17 cellular contexts compared by ENCODE assay signal in genomic region chr22:40361100-40361499, GRCh38. TPM values are rescaled to one million over a fixed set of nuclear protein-coding genes. Genes with fewer than 3 reads are reported as not detected.
A peak's percentile ranks its signal among the peaks of the same experiment; 100 is the strongest.
DNase-seq lines count a peak whose midpoint lies in the region; ATAC-seq lines count a peak whose summit lies in the region.
"Had no signal": no experiment of that assay in that cellular context is flagged by ENCODE, and none has a peak within 500 bp of the region (broad histone marks: within the 10 kb centered on the region; RNA-seq: fewer than 3 reads in every experiment).

No MANE protein-coding gene starts in this region.

- H2BK120ac ChIP-seq in neuronal stem cell (ENCODE audit: low read depth, low read length): no peak overlapping the region

- H3K4ac ChIP-seq in neuronal stem cell (ENCODE audit: low read length): no peak overlapping the region

- peaks cover 38% of the 10 kb centered on the region for H3K36me3 Mint-ChIP-seq in activated naive CD4-positive, alpha-beta T cell treated with anti-CD3 and anti-CD28 coated beads, Interleukin-2, amount 50 U/mL, for 24 hours
- H3K36me3 Mint-ChIP-seq in naive thymus-derived CD4-positive, alpha-beta T cell: peaks cover 24 to 81% (median 52%) of the 10 kb centered on the region in 5 donors

- no peak overlapping the region for H3K14ac ChIP-seq in neuronal stem cell (ENCODE audit: low read length)

- peaks cover 63 to 94% (median 67%) of the 10 kb centered on the region in 3 experiments for H3K36me3 ChIP-seq in naive thymus-derived CD4-positive, alpha-beta T cell (ENCODE audit: control insufficient read depth in 2 of 3, insufficient read depth in 3 of 3, low read length in 3 of 3)
- H3K36me3 ChIP-seq in neuronal stem cell (replicated peaks in 1 of 2; ENCODE audit: control insufficient read depth in 2 of 2, insufficient read depth in 2 of 2, low read length in 2 of 2): peaks cover 59 to 96% of the 10 kb centered on the region in 2 donors

- peaks cover 6% of the 10 kb centered on the region for H3K4me1 Mint-ChIP-seq in activated naive CD4-positive, alpha-beta T cell treated with anti-CD3 and anti-CD28 coated beads, Interleukin-2, amount 50 U/mL, for 24 hours
- H3K4me1 Mint-ChIP-seq in naive thymus-derived CD4-positive, alpha-beta T cell: peaks cover 0 to 11% (median 3%) of the 10 kb centered on the region in 7 donors
- H3K4me1 Mint-ChIP-seq: GM23338, H9 had no signal

- H2AK5ac ChIP-seq in neuronal stem cell (ENCODE audit: low read depth, low read length): no peak overlapping the region

- no peak overlapping the region for H3K27ac ChIP-seq in naive thymus-derived CD4-positive, alpha-beta T cell (ENCODE audit: low read depth, low read length)
- peak overlapping the region; percentile 10 for H3K27ac ChIP-seq in temporal lobe (ENCODE audit: low read depth, low read length)
- H3K27ac ChIP-seq in neuronal stem cell (replicated peaks; ENCODE audit: low read length): no peak overlapping the region

- peak overlapping the region; percentile 55 for H3K27ac Mint-ChIP-seq in activated naive CD4-positive, alpha-beta T cell treated with anti-CD3 and anti-CD28 coated beads, Interleukin-2, amount 50 U/mL, for 24 hours
- H3K27ac Mint-ChIP-seq in naive thymus-derived CD4-positive, alpha-beta T cell: peak overlapping the region in 5 of 9 donors; percentile 5 to 81 (median 54)
- H3K27ac Mint-ChIP-seq: GM23338, H9 had no signal

- intact Hi-C loops in head of caudate nucleus (cut with DNase I): loop anchor here (10.0 kb wide), 1 partner anchor 284 kb away; no protein-coding TSS in a partner anchor
- intact Hi-C loops in naive thymus-derived CD4-positive, alpha-beta T cell (cut with micrococcal nuclease): no loop called here

- no peaks in the 10 kb centered on the region for H3K27me3 Mint-ChIP-seq in activated naive CD4-positive, alpha-beta T cell treated with anti-CD3 and anti-CD28 coated beads, Interleukin-2, amount 50 U/mL, for 24 hours
- H3K27me3 Mint-ChIP-seq in naive thymus-derived CD4-positive, alpha-beta T cell: no peaks in the 10 kb centered on the region
- H3K27me3 Mint-ChIP-seq: CD4-positive, alpha-beta memory T cell had no signal

- DNase-seq in activated naive CD4-positive, alpha-beta T cell treated with Interleukin-2 at 50 U/mL for 16 hours: no peak
- DNase-seq in head of caudate nucleus (peak in 32 of 42 donors; percentile 18 to 84 (median 52)), neuronal stem cell (ENCODE audit: low spot score) (no peak)
- DNase-seq in naive thymus-derived CD4-positive, alpha-beta T cell: no peak
- DNase-seq: C1 segment of cervical spinal cord; Calu3; CD4-positive, alpha-beta memory T cell; COR-L47; DMS53; DND-41; H9 had no signal

- no peaks in the 10 kb centered on the region for H3K9me3 ChIP-seq in naive thymus-derived CD4-positive, alpha-beta T cell (ENCODE audit: control insufficient read depth in 2 of 3, low read length in 3 of 3)
- peaks cover 0 to 3% of the 10 kb centered on the region in 2 donors for H3K9me3 ChIP-seq in neuronal stem cell (replicated peaks in 1 of 2; ENCODE audit: control insufficient read depth in 2 of 2, insufficient read depth in 1 of 2, low read depth in 1 of 2, low read length in 2 of 2)

- H2BK15ac ChIP-seq in neuronal stem cell (ENCODE audit: low read length): no peak overlapping the region

- WGBS in neuronal stem cell (ENCODE audit: extremely low coverage in 2 of 2, insufficient read length in 2 of 2, insufficient replicate concordance in 1 of 2), 2 donors: no CpG with 5 or more reads among the region's 5 CpGs

- no peaks in the 10 kb centered on the region for H3K4me1 ChIP-seq in naive thymus-derived CD4-positive, alpha-beta T cell (ENCODE audit: control insufficient read depth in 2 of 2, insufficient read depth in 2 of 2, low read length in 2 of 2)
- no peaks in the 10 kb centered on the region for H3K4me1 ChIP-seq in neuronal stem cell (ENCODE audit: control insufficient read depth in 2 of 2, insufficient read depth in 1 of 2, low read depth in 1 of 2, low read length in 2 of 2)

- H2BK12ac ChIP-seq in neuronal stem cell (ENCODE audit: low read length): no peak overlapping the region

- no peak overlapping the region for H4K91ac ChIP-seq in neuronal stem cell (ENCODE audit: low read depth, low read length, poor library complexity)

- H3K18ac ChIP-seq in neuronal stem cell (ENCODE audit: low read length): no peak overlapping the region

- no peak overlapping the region for H3K4me3 ChIP-seq in naive thymus-derived CD4-positive, alpha-beta T cell (ENCODE audit: low read length)
- H3K4me3 ChIP-seq in neuronal stem cell (ENCODE audit: low read length in 2 of 2): no peak overlapping the region
- H3K4me3 ChIP-seq: GM12878, GM23338 had no signal

- H3K4me3 Mint-ChIP-seq in activated naive CD4-positive, alpha-beta T cell treated with anti-CD3 and anti-CD28 coated beads, Interleukin-2, amount 50 U/mL, for 24 hours: no peak overlapping the region
- H3K4me3 Mint-ChIP-seq in naive thymus-derived CD4-positive, alpha-beta T cell: no peak overlapping the region
- H3K4me3 Mint-ChIP-seq: CD4-positive, alpha-beta memory T cell; GM23338; H9 had no signal

- POLR2A ChIA-PET in naive thymus-derived CD4-positive, alpha-beta T cell (lab: Charles Lee): interaction anchor here (0.6 kb wide), 1 partner anchor 222 kb away, joined by 3 read pairs; no protein-coding TSS in a partner anchor

- no peak overlapping the region for H3K23ac ChIP-seq in neuronal stem cell (ENCODE audit: low read depth, low read length, poor library complexity)

- no peak overlapping the region for H3K9ac ChIP-seq in neuronal stem cell (ENCODE audit: low read depth, low read length, poor library complexity)

- H3K9me3 Mint-ChIP-seq in activated naive CD4-positive, alpha-beta T cell treated with anti-CD3 and anti-CD28 coated beads, Interleukin-2, amount 50 U/mL, for 24 hours: no peaks in the 10 kb centered on the region
- H3K9me3 Mint-ChIP-seq in naive thymus-derived CD4-positive, alpha-beta T cell: peaks cover 0 to 1% (median 0%) of the 10 kb centered on the region in 11 donors
- H3K9me3 Mint-ChIP-seq: CD4-positive, alpha-beta memory T cell; GM23338; H9 had no signal

- ATAC-seq in naive thymus-derived CD4-positive, alpha-beta T cell: no peak
- no peak for ATAC-seq in GM18498 (IDR thresholded peaks at IDR 0.05; ENCODE audit: unreplicated experiment)
- ATAC-seq: GM12878, GM23338, HCT116 had no signal

- no peaks in the 10 kb centered on the region for H3K27me3 ChIP-seq in naive thymus-derived CD4-positive, alpha-beta T cell (ENCODE audit: control insufficient read depth in 2 of 2, insufficient read depth in 2 of 2, low read length in 2 of 2)
- no peaks in the 10 kb centered on the region for H3K27me3 ChIP-seq in neuronal stem cell (ENCODE audit: control insufficient read depth in 3 of 3, insufficient read depth in 3 of 3, low read depth in 1 of 3, low read length in 3 of 3)

- H3K79me1 ChIP-seq in neuronal stem cell (ENCODE audit: low read depth, low read length): no peaks in the 10 kb centered on the region

- H3K4me2 ChIP-seq in neuronal stem cell (ENCODE audit: insufficient read depth, low read length, poor library complexity, severe bottlenecking): no peak overlapping the region
- H3K4me2 ChIP-seq: GM23338 had no signal

- H2AFZ ChIP-seq in neuronal stem cell (ENCODE audit: low read length): no peak overlapping the region
- H2AFZ ChIP-seq: GM23338 had no signal

- CTCF ChIA-PET in naive thymus-derived CD4-positive, alpha-beta T cell (lab: Charles Lee): no interaction called here

- no peak overlapping the region for H2BK5ac ChIP-seq in neuronal stem cell (ENCODE audit: low read length)

- H4K8ac ChIP-seq in neuronal stem cell (ENCODE audit: low read depth, low read length): no peak overlapping the region

RNA-seq across cellular contexts. Expression of gene SGSM3, which starts 9.3 kb away (rescaled TPM):
- 100 to 1,000 TPM in 2 of 5 experiments, 10 to 100 TPM in 3; 75.2 to 114 (median 91.1) TPM for total RNA-seq in naive thymus-derived CD4-positive, alpha-beta T cell
- polyA plus RNA-seq in naive thymus-derived CD4-positive, alpha-beta T cell: 10 to 100 TPM; 52.1 to 61.2 TPM
- total RNA-seq in temporal lobe: 42.3 TPM
- 57.4 TPM for polyA plus RNA-seq in neuronal stem cell (2013, experiment 1 of 2)
- polyA plus RNA-seq in neuronal stem cell (2013, experiment 2 of 2): 53.6 TPM

RNA-seq across cellular contexts. Expression of gene ADSL, which starts 14.8 kb away (rescaled TPM):
- 100 to 1,000 TPM in 1 of 5 experiments, 10 to 100 TPM in 4; 54.4 to 127 (median 61.9) TPM for total RNA-seq in naive thymus-derived CD4-positive, alpha-beta T cell
- polyA plus RNA-seq in naive thymus-derived CD4-positive, alpha-beta T cell: 100 to 1,000 TPM; 118 to 121 TPM
- 36.4 TPM for total RNA-seq in temporal lobe
- polyA plus RNA-seq in neuronal stem cell (2013, experiment 1 of 2): 70.7 TPM
- polyA plus RNA-seq in neuronal stem cell (2013, experiment 2 of 2): 69.7 TPM

Comparison
In these comparisons a context has a peak if more than half of its experiments do, and no peak if none do; other contexts are left out.
1. DNase-seq: peak in head of caudate nucleus (32 of 42); none in activated naive CD4-positive, alpha-beta T cell treated with Interleukin-2 at 50 U/mL for 16 hours (single experiment), naive thymus-derived CD4-positive, alpha-beta T cell (0 of 9) and neuronal stem cell (single experiment).